ENCODE assay signal across 8 cellular contexts in genomic region chr10:132518572-132519381, GRCh38. TPM values are rescaled to one million over a fixed set of nuclear protein-coding genes. Genes with fewer than 3 reads are reported as not detected.
DNase-seq lines count a peak whose midpoint lies in the region; ATAC-seq and TF ChIP-seq lines count a peak whose summit lies in the region.

No MANE protein-coding gene starts in this region.

- peak; percentile 69 for ATAC-seq in esophagus mucosa
- peak; percentile 57 for ATAC-seq in omental fat pad (ENCODE audit: low FRiP score)
- no peak for ATAC-seq in GM21786 (IDR thresholded peaks at IDR 0.05; ENCODE audit: unreplicated experiment)
- no peak for ATAC-seq in HG03439 (IDR thresholded peaks at IDR 0.05; ENCODE audit: unreplicated experiment)
- no peak for ATAC-seq in HG03196 (IDR thresholded peaks at IDR 0.05; ENCODE audit: unreplicated experiment)

- DNase-seq in ELF-1 (ENCODE audit: low read depth, low spot score): peak; percentile 82
- DNase-seq in NCI-H2029 treated with DMSO at 0.1 percent for 48 hours (lab: John Stamatoyannopoulos, UW): peak; percentile 4
- DNase-seq in omental fat pad (ENCODE audit: low spot score): peak; percentile 23
- DNase-seq in amniotic stem cell (lab: John Stamatoyannopoulos, UW): no peak

- no peak for TF ChIP-seq CTCF in omental fat pad (IDR thresholded peaks at IDR 0.05)

RNA-seq across cellular contexts. Expression of gene INPP5A, which starts 18.8 kb away (rescaled TPM):
- total RNA-seq in esophagus mucosa (14.3 TPM), omental fat pad (10 to 100 TPM; 34.1 to 49.3 (median 43.3) TPM)

Comparison
In these comparisons a context has a peak if more than half of its experiments do, and no peak if none do; other contexts are left out.
1. ATAC-seq: peak in esophagus mucosa (single experiment) and omental fat pad (single experiment); none in GM21786 (single experiment), HG03439 (single experiment) and HG03196 (single experiment).